In the genomic region with DNA sequence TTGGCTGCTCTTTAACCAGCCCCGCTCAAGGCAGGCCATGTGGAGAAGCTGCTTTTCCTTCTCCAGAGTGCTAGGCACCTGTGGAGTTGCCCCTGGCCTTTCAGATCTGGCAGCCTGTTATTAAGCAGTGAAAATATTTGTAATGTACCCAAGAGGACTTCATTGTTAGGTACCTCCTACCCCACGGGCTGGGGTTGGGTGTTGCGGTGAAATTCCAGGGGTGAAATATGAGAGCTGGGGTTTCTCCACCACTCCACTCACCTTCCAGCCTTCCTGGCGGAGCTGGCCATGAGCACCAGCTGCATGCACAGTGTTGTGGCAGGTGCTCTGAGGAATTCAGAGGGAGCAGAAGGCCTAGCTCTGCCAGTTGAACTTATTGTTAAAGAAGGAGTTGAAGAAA, we compare ENCODE assay signal across 28 cellular contexts. TPM values are rescaled to one million over a fixed set of nuclear protein-coding genes. Genes with fewer than 3 reads are reported as not detected.
A peak's percentile ranks its signal among the peaks of the same experiment; 100 is the strongest.
DNase-seq lines count a peak whose midpoint lies in the region; ATAC-seq and TF ChIP-seq lines count a peak whose summit lies in the region.
"Had no signal": no experiment of that assay in that cellular context is flagged by ENCODE, and none has a peak within 500 bp of the region (broad histone marks: within the 10 kb centered on the region; RNA-seq: fewer than 3 reads in every experiment).

No MANE protein-coding gene starts in this region.

- intact Hi-C loops in breast epithelium (cut with DNase I; ENCODE audit: low total_unique reads): no loop called here
- intact Hi-C loops in gastrocnemius medialis (cut with DNase I; ENCODE audit: low total_unique reads): no loop called here

- H3K27ac ChIP-seq in breast epithelium: no peak overlapping the region
- peak overlapping the region; percentile 66 to 72 (median 70) for H3K27ac ChIP-seq in gastrocnemius medialis
- H3K27ac ChIP-seq: BLaER1, Peyer's patch had no signal

- H3K27me3 Mint-ChIP-seq in WTC11 (ENCODE audit: low read depth) (no peaks in the 10 kb centered on the region), HFFc6 (ENCODE audit: insufficient read depth) (peaks cover 70% of the 10 kb centered on the region)
- H3K27me3 Mint-ChIP-seq: CD4-positive, CD25-positive, alpha-beta regulatory T cell had no signal

- in situ Hi-C loops in T47D (cut with HindIII; ENCODE audit: low pct_unique_long_range_greater_than_20kb, low sequenced_read_pairs) (no loop called here), gastrocnemius medialis (cut with MboI; ENCODE audit: low sequenced_read_pairs in 4 of 4) (no loop called here)

- H3K4me3 Mint-ChIP-seq in WTC11: no peak overlapping the region
- H3K4me3 Mint-ChIP-seq in HFFc6: no peak overlapping the region
- H3K4me3 Mint-ChIP-seq: CD4-positive, CD25-positive, alpha-beta regulatory T cell had no signal

- H3K4me1 Mint-ChIP-seq in WTC11 (peaks cover 6% of the 10 kb centered on the region; the same call in 1 of the 2 replicates), HFFc6 (ENCODE audit: low read depth) (no peaks in the 10 kb centered on the region)
- H3K4me1 Mint-ChIP-seq: CD4-positive, CD25-positive, alpha-beta regulatory T cell had no signal

- H3K27me3 ChIP-seq in breast epithelium (no peaks in the 10 kb centered on the region), gastrocnemius medialis (no peaks in the 10 kb centered on the region)
- H3K27me3 ChIP-seq: BLaER1, MG63, Peyer's patch had no signal

- POLR2A ChIA-PET in WTC11 (lab: Charles Lee): no interaction called here

- H3K36me3 ChIP-seq in breast epithelium (peaks cover 6% of the 10 kb centered on the region), gastrocnemius medialis (no peaks in the 10 kb centered on the region)
- H3K36me3 ChIP-seq: Peyer's patch had no signal

- no peak for TF ChIP-seq POLR2A in breast epithelium (IDR thresholded peaks at IDR 0.05)
- TF ChIP-seq POLR2A in gastrocnemius medialis (IDR thresholded peaks at IDR 0.05): no peak

- H3K4me3 ChIP-seq in breast epithelium: no peak overlapping the region
- H3K4me3 ChIP-seq in gastrocnemius medialis: no peak overlapping the region
- H3K4me3 ChIP-seq: BLaER1, GM12878, MG63, Peyer's patch had no signal

- DNase-seq in T47D (ENCODE audit: low read depth in 1 of 2, low spot score in 1 of 2) (peak; percentile 44 to 56), breast epithelium (ENCODE audit: low spot score in 2 of 2) (no peak), NCI-H2107 treated with DMSO at 0.1 percent for 48 hours (lab: John Stamatoyannopoulos, UW; ENCODE audit: unreplicated experiment) (peak; percentile 84), WTC11 (ENCODE audit: low spot score) (no peak), gastrocnemius medialis (peak; percentile 38 to 67), HFFc6 (no peak)
- DNase-seq: CD4-positive, CD25-positive, alpha-beta regulatory T cell; COR-L47; DMS53; GDM1; KBM-7; NCI-H1105 treated with DMSO at 0.1 percent for 48 hours; NCI-H146; NCI-H1930; NCI-H2171 treated with DMSO at 0.1 percent for 48 hours; NCI-H446; NCI-H526 treated with DMSO at 0.1 percent for 48 hours; Peyer's patch; SHP77 treated with DMSO at 0.1 percent for 48 hours had no signal

- H3K9me3 ChIP-seq in breast epithelium (peaks cover 0 to 8% of the 10 kb centered on the region in 2 donors), gastrocnemius medialis (no peaks in the 10 kb centered on the region)
- H3K9me3 ChIP-seq: Peyer's patch had no signal

- CTCF ChIA-PET in WTC11 (lab: Charles Lee): interaction anchor here (0.6 to 1.7 kb wide), 6 partner anchors 12 to 213 kb away, joined by 3 to 5 read pairs (median 3); no protein-coding TSS in a partner anchor

- no peak; the same call in 1 of the 2 replicates for ATAC-seq in WTC11
- ATAC-seq in gastrocnemius medialis: peak; percentile 58 to 75
- no peak for ATAC-seq in GM21825 (IDR thresholded peaks at IDR 0.05; ENCODE audit: unreplicated experiment)
- ATAC-seq in HG02642 (IDR thresholded peaks at IDR 0.05; ENCODE audit: poor library complexity, unreplicated experiment): no peak
- ATAC-seq: GM12878, HCT116 had no signal

- H3K27ac Mint-ChIP-seq in WTC11 (peak overlapping the region; percentile 42; the same call in 1 of the 2 replicates), HFFc6 (no peak overlapping the region)
- H3K27ac Mint-ChIP-seq: CD4-positive, CD25-positive, alpha-beta regulatory T cell had no signal

- peaks cover 12% of the 10 kb centered on the region for H3K9me3 Mint-ChIP-seq in WTC11
- H3K9me3 Mint-ChIP-seq in HFFc6: peaks cover 8% of the 10 kb centered on the region
- H3K9me3 Mint-ChIP-seq: CD4-positive, CD25-positive, alpha-beta regulatory T cell had no signal

- H3K4me1 ChIP-seq in breast epithelium (no peaks in the 10 kb centered on the region), gastrocnemius medialis (peaks cover 15% of the 10 kb centered on the region in 2 donors)
- H3K4me1 ChIP-seq: BLaER1, Peyer's patch had no signal

- H3K36me3 Mint-ChIP-seq in WTC11 (peaks cover 78% of the 10 kb centered on the region), HFFc6 (ENCODE audit: low read depth) (no peaks in the 10 kb centered on the region)

- no peak for TF ChIP-seq CTCF in breast epithelium (IDR thresholded peaks at IDR 0.05)
- no peak for TF ChIP-seq CTCF in WTC11 (IDR thresholded peaks at IDR 0.05)
- no peak for TF ChIP-seq CTCF in gastrocnemius medialis (IDR thresholded peaks at IDR 0.05 in 4 of 5, conservative IDR thresholded peaks at IDR 0.05 in 1 of 5)
- no peak for TF ChIP-seq CTCF in HFFc6 (IDR thresholded peaks at IDR 0.05)

TF ChIP-seq in WTC11, 78 proteins besides CTCF, POLR2A, EP300 and RAD21:
- no peak for TF ChIP-seq TEAD1 (CRISPR knock-in tag; IDR thresholded peaks at IDR 0.05)
- TF ChIP-seq, protein P1, sequence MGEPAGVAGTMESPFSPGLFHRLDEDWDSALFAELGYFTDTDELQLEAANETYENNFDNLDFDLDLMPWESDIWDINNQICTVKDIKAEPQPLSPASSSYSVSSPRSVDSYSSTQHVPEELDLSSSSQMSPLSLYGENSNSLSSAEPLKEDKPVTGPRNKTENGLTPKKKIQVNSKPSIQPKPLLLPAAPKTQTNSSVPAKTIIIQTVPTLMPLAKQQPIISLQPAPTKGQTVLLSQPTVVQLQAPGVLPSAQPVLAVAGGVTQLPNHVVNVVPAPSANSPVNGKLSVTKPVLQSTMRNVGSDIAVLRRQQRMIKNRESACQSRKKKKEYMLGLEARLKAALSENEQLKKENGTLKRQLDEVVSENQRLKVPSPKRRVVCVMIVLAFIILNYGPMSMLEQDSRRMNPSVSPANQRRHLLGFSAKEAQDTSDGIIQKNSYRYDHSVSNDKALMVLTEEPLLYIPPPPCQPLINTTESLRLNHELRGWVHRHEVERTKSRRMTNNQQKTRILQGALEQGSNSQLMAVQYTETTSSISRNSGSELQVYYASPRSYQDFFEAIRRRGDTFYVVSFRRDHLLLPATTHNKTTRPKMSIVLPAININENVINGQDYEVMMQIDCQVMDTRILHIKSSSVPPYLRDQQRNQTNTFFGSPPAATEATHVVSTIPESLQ (CRISPR knock-in tag; IDR thresholded peaks at IDR 0.05): no peak
- TF ChIP-seq NR2C2 (CRISPR knock-in tag; IDR thresholded peaks at IDR 0.05): no peak
- TF ChIP-seq ETV6 (CRISPR knock-in tag; IDR thresholded peaks at IDR 0.05): no peak
- TF ChIP-seq SOX15 (CRISPR knock-in tag; IDR thresholded peaks at IDR 0.05): no peak
- TF ChIP-seq, protein P2, sequence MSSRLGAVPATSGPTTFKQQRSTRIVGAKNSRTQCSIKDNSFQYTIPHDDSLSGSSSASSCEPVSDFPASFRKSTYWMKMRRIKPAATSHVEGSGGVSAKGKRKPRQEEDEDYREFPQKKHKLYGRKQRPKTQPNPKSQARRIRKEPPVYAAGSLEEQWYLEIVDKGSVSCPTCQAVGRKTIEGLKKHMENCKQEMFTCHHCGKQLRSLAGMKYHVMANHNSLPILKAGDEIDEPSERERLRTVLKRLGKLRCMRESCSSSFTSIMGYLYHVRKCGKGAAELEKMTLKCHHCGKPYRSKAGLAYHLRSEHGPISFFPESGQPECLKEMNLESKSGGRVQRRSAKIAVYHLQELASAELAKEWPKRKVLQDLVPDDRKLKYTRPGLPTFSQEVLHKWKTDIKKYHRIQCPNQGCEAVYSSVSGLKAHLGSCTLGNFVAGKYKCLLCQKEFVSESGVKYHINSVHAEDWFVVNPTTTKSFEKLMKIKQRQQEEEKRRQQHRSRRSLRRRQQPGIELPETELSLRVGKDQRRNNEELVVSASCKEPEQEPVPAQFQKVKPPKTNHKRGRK (CRISPR knock-in tag; IDR thresholded peaks at IDR 0.05; ENCODE audit: borderline replicate concordance): no peak
- TF ChIP-seq ZNF317 (CRISPR knock-in tag; IDR thresholded peaks at IDR 0.05; ENCODE audit: borderline replicate concordance, low read depth): no peak
- TF ChIP-seq, protein P3, sequence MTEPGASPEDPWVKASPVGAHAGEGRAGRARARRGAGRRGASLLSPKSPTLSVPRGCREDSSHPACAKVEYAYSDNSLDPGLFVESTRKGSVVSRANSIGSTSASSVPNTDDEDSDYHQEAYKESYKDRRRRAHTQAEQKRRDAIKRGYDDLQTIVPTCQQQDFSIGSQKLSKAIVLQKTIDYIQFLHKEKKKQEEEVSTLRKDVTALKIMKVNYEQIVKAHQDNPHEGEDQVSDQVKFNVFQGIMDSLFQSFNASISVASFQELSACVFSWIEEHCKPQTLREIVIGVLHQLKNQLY (CRISPR knock-in tag; IDR thresholded peaks at IDR 0.05): no peak
- no peak for TF ChIP-seq ZNF138 (CRISPR knock-in tag; conservative IDR thresholded peaks at IDR 0.05)
- TF ChIP-seq ZNF121 (CRISPR knock-in tag; IDR thresholded peaks at IDR 0.05): no peak
- TF ChIP-seq, protein P4, sequence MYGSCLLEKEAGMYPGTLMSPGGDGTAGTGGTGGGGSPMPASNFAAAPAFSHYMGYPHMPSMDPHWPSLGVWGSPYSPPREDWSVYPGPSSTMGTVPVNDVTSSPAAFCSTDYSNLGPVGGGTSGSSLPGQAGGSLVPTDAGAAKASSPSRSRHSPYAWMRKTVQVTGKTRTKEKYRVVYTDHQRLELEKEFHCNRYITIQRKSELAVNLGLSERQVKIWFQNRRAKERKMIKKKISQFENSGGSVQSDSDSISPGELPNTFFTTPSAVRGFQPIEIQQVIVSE (CRISPR knock-in tag; IDR thresholded peaks at IDR 0.05; ENCODE audit: borderline replicate concordance): no peak

RNA-seq across cellular contexts. Expression of a gene that starts 39.1 kb away (rescaled TPM):
- total RNA-seq in breast epithelium (under 1 TPM in 1 of 3 donors, not detected in 2; 0.32 TPM), WTC11 (2021) (0.16 TPM in 1 of 3 replicates, not detected in the others), gastrocnemius medialis (under 1 TPM in 2 of 4 donors, not detected in 2; 0.62 to 0.85 TPM)
- not detected for total RNA-seq in HFFc6 (2021; fragmentation: NEBNext Ultra II Directional; extraction: Animal tissue kit (Norgen Biotek cat#: 25700))
- total RNA-seq: CD4-positive, CD25-positive, alpha-beta regulatory T cell; GM12878; H4; LHCN-M2; Peyer's patch; T-helper 1 cell treated with Interleukin-12 subunit alpha and Interleukin-12 subunit beta and Interleukin-4 antibody, amounts not matched to agents 30 ng/mL and 1 ng/mL, for 36 hours had no signal

Comparison
In these comparisons a context has a peak if more than half of its experiments do, and no peak if none do; other contexts are left out.
1. DNase-seq: peak in T47D (2 of 2), NCI-H2107 treated with DMSO at 0.1 percent for 48 hours (single experiment) and gastrocnemius medialis (2 of 2); none in breast epithelium (0 of 2), WTC11 (single experiment) and HFFc6 (single experiment).
2. H3K27ac ChIP-seq: peak in gastrocnemius medialis (4 of 4); none in breast epithelium (0 of 2).
3. ATAC-seq: peak in gastrocnemius medialis (2 of 2); none in WTC11 (single experiment), GM21825 (single experiment) and HG02642 (single experiment).